Comparison of ENCODE assay signal across 12 cellular contexts in genomic region chr19:34555447-34555846, GRCh38.
A peak's percentile ranks its signal among the peaks of the same experiment; 100 is the strongest.
DNase-seq lines count a peak whose midpoint lies in the region; ATAC-seq and TF ChIP-seq lines count a peak whose summit lies in the region.
"Had no signal": no experiment of that assay in that cellular context is flagged by ENCODE, and none has a peak within 500 bp of the region (broad histone marks: within the 10 kb centered on the region; RNA-seq: fewer than 3 reads in every experiment).

No MANE protein-coding gene starts in this region.

- no peak overlapping the region for H3K27ac ChIP-seq in stomach
- H3K27ac ChIP-seq: epithelial cell of prostate had no signal

- H3K27me3 ChIP-seq in stomach: peaks cover 0 to 11% (median 5%) of the 10 kb centered on the region in 3 donors

- peaks cover under 1 to 7% (median 3%) of the 10 kb centered on the region in 4 donors for H3K9me3 ChIP-seq in stomach

- no peak for ATAC-seq in HG03095 (IDR thresholded peaks at IDR 0.05; ENCODE audit: unreplicated experiment)
- ATAC-seq: activated T-cell treated with anti-CD3 and anti-CD28 coated beads, Interleukin-2, amount 50 U/mL, for 72 hours; naive thymus-derived CD4-positive, alpha-beta T cell had no signal

- no peak for TF ChIP-seq CTCF in stomach (IDR thresholded peaks at IDR 0.05)

- no peak overlapping the region for H3K4me3 ChIP-seq in stomach

- DNase-seq in DMS 273 (lab: John Stamatoyannopoulos, UW; ENCODE audit: unreplicated experiment) (peak; percentile 43), DMS 273 treated with DMSO at 0.1 percent for 48 hours (lab: John Stamatoyannopoulos, UW) (no peak), HT1080 (ENCODE audit: low read depth) (peak; percentile 29), SW480 (ENCODE audit: low spot score) (peak; percentile 46), left kidney (ENCODE audit: low read depth, low spot score) (peak; percentile 15), stomach (no peak)
- DNase-seq in NK-92 treated with Interleukin-12 subunit alpha and Interleukin-12 subunit beta, amount 100 ng/mL, for 24 hours (lab: John Stamatoyannopoulos, UW): no peak
- DNase-seq: 8988T; activated T-cell treated with anti-CD3 and anti-CD28 coated beads, Interleukin-2, amount 50 U/mL, for 72 hours; naive thymus-derived CD4-positive, alpha-beta T cell had no signal

- no peaks in the 10 kb centered on the region for H3K36me3 ChIP-seq in stomach

- no peaks in the 10 kb centered on the region for H3K4me1 ChIP-seq in stomach

- no peak for TF ChIP-seq EP300 in stomach (IDR thresholded peaks at IDR 0.05)

- 65 to 76% (median 72%) methylated on average over 6 of the region's 6 CpGs for whole genome bisulfite sequencing in stomach, 5 donors

- intact Hi-C loops in stomach (cut with DNase I; ENCODE audit: low total_unique reads): no loop called here

- TF ChIP-seq POLR2A in stomach (IDR thresholded peaks at IDR 0.05): no peak

Comparison
In these comparisons a context has a peak if more than half of its experiments do, and no peak if none do; other contexts are left out.
1. DNase-seq: peak in DMS 273 (single experiment), HT1080 (single experiment), SW480 (single experiment) and left kidney (single experiment); none in DMS 273 treated with DMSO at 0.1 percent for 48 hours (single experiment), NK-92 treated with Interleukin-12 subunit alpha and Interleukin-12 subunit beta, amount 100 ng/mL, for 24 hours (single experiment) and stomach (single experiment).